ENCODE assay signal across 26 cellular contexts in the genomic region with DNA sequence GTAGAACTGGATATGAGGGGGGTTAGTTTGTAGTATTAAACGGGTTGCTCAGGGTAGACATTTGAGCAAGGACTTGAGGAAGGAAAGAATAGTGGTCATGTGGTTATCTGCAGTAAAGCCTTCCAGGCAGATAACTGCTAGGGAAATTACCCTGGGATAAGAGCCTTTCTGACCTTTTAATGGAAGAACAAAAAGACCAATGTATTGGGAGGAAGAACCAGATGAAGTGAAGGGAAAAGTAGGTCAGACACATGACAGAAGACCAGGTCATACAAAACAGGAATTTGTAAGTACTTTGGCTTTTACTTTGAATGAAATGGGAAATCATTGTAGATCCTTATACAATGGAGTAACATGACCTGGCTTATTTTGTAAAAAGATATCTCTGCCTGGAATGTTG.
"Had no signal": no experiment of that assay in that cellular context is flagged by ENCODE, and none has a peak within 500 bp of the region (broad histone marks: within the 10 kb centered on the region; RNA-seq: fewer than 3 reads in every experiment).

No MANE protein-coding gene starts in this region.

- H3K9me3 Mint-ChIP-seq: memory B cell; mesothelial cell of epicardium; naive thymus-derived CD4-positive, alpha-beta T cell; nephron; stimulated activated memory B cell treated with anti-CD40 and anti-IgM and Interleukin-4, amounts not matched to agents 10 μg/mL and 1 μg/mL and 100 μg/mL, for 72 hours; type B pancreatic cell had no signal

- H3K36me3 Mint-ChIP-seq: memory B cell; mesothelial cell of epicardium; naive thymus-derived CD4-positive, alpha-beta T cell; stimulated activated memory B cell treated with anti-CD40 and anti-IgM and Interleukin-4, amounts not matched to agents 10 μg/mL and 1 μg/mL and 100 μg/mL, for 72 hours; type B pancreatic cell had no signal

- H3K4me1 ChIP-seq: gastroesophageal sphincter, heart left ventricle, prostate gland, sigmoid colon, testis, tibial artery had no signal

- H3K4me2 ChIP-seq: hepatocyte had no signal

- H3K27me3 ChIP-seq: dorsolateral prefrontal cortex, gastroesophageal sphincter, hepatocyte, sigmoid colon, testis, tibial artery had no signal

- DNase-seq: dorsolateral prefrontal cortex; effector CD4-positive, alpha-beta T cell; foreskin fibroblast; heart left ventricle; kidney; naive thymus-derived CD4-positive, alpha-beta T cell; nucleus accumbens; right cardiac atrium; sigmoid colon; stimulated activated CD4-positive, alpha-beta T cell treated with anti-CD3 and anti-CD28 coated beads, Interleukin-2, amount 100 ng/mL, for 24 hours; stimulated activated CD4-positive, alpha-beta T cell treated with anti-CD3 and anti-CD28 coated beads, Interleukin-4, amount 100 ng/mL, for 24 hours; stimulated activated naive CD8-positive, alpha-beta T cell treated with anti-CD3 and anti-CD28 coated beads, Interleukin-15, Interleukin-2, amounts not matched to agents 100 U/mL and 50 U/mL, for 24 hours; substantia nigra; testis; tibial artery had no signal

- H3K27ac ChIP-seq: coronary artery, dorsolateral prefrontal cortex, gastroesophageal sphincter, heart left ventricle, hepatocyte, prostate gland, sigmoid colon, testis, tibial artery had no signal

- H3K79me2 ChIP-seq: hepatocyte had no signal

- H3K36me3 ChIP-seq: gastroesophageal sphincter, heart left ventricle, prostate gland, sigmoid colon, tibial artery had no signal

- H3K4me1 Mint-ChIP-seq: memory B cell; stimulated activated memory B cell treated with anti-CD40 and anti-IgM and Interleukin-4, amounts not matched to agents 10 μg/mL and 1 μg/mL and 100 μg/mL, for 72 hours had no signal

- H3K27ac Mint-ChIP-seq: memory B cell; mesothelial cell of epicardium; naive thymus-derived CD4-positive, alpha-beta T cell; nephron; stimulated activated memory B cell treated with anti-CD40 and anti-IgM and Interleukin-4, amounts not matched to agents 10 μg/mL and 1 μg/mL and 100 μg/mL, for 72 hours; type B pancreatic cell had no signal

- ATAC-seq: gastroesophageal sphincter; heart left ventricle; left lobe of liver; naive thymus-derived CD4-positive, alpha-beta T cell; right cardiac atrium; stimulated activated memory B cell treated with anti-CD40 and anti-IgM and Interleukin-4, amounts not matched to agents 10 μg/mL and 1 μg/mL and 100 μg/mL, for 72 hours; stimulated activated naive CD8-positive, alpha-beta T cell treated with anti-CD3 and anti-CD28 coated beads, Interleukin-15, Interleukin-2, amounts not matched to agents 100 U/mL and 50 U/mL, for 24 hours had no signal

- H3K4me3 Mint-ChIP-seq: memory B cell; mesothelial cell of epicardium; naive thymus-derived CD4-positive, alpha-beta T cell; nephron; stimulated activated memory B cell treated with anti-CD40 and anti-IgM and Interleukin-4, amounts not matched to agents 10 μg/mL and 1 μg/mL and 100 μg/mL, for 72 hours; type B pancreatic cell had no signal

- H3K4me3 ChIP-seq: coronary artery, dorsolateral prefrontal cortex, gastroesophageal sphincter, heart left ventricle, hepatocyte, lung, prostate gland, sigmoid colon, testis, tibial artery had no signal
